14 cellular contexts compared by ENCODE assay signal in genomic region chr5:74233571-74233970, GRCh38.
A peak's percentile ranks its signal among the peaks of the same experiment; 100 is the strongest.
DNase-seq lines count a peak whose midpoint lies in the region; ATAC-seq and TF ChIP-seq lines count a peak whose summit lies in the region.
"Had no signal": no experiment of that assay in that cellular context is flagged by ENCODE, and none has a peak within 500 bp of the region (broad histone marks: within the 10 kb centered on the region; RNA-seq: fewer than 3 reads in every experiment).

No MANE protein-coding gene starts in this region.

- peak overlapping the region; percentile 46 for H3K27ac ChIP-seq in RWPE2 (ENCODE audit: poor library complexity, severe bottlenecking)
- H3K27ac ChIP-seq in smooth muscle cell (ENCODE audit: low read depth), result peak overlapping the region; percentile 85
- H3K27ac ChIP-seq: ovary, suprapubic skin had no signal

- no peak overlapping the region for H3K4me3 ChIP-seq in RWPE2 (ENCODE audit: severe bottlenecking)
- H3K4me3 ChIP-seq in fibroblast of pulmonary artery (replicated peaks; ENCODE audit: low read depth, low read length), result no peak overlapping the region
- H3K4me3 ChIP-seq in smooth muscle cell, result no peak overlapping the region
- H3K4me3 ChIP-seq: ovary, suprapubic skin had no signal

- no peaks in the 10 kb centered on the region for H4K20me1 ChIP-seq in smooth muscle cell (ENCODE audit: low read depth)

- H3K9ac ChIP-seq in smooth muscle cell (ENCODE audit: low read depth), result peak overlapping the region; percentile 58

- ATAC-seq in RWPE2 (ENCODE audit: low read depth), result peak; percentile 53
- ATAC-seq in GM19324 (IDR thresholded peaks at IDR 0.05; ENCODE audit: low FRiP score, unreplicated experiment), result no peak

- H3K9me3 ChIP-seq in RWPE2 (ENCODE audit: severe bottlenecking), result no peaks in the 10 kb centered on the region
- H3K9me3 ChIP-seq in smooth muscle cell (replicated peaks; ENCODE audit: low read depth), result no peaks in the 10 kb centered on the region
- H3K9me3 ChIP-seq: ovary, suprapubic skin had no signal

- DNase-seq in H4 (ENCODE audit: low spot score), result peak; percentile 18
- no peak for DNase-seq in RWPE2 (ENCODE audit: low spot score)
- peak; percentile 31 for DNase-seq in fibroblast of pulmonary artery (ENCODE audit: low read depth)
- no peak for DNase-seq in smooth muscle cell (lab: John Stamatoyannopoulos, UW; ENCODE audit: unreplicated experiment)
- DNase-seq in activated CD4-positive, alpha-beta T cell treated with anti-CD3 and anti-CD28 coated beads for 4 hours, result no peak
- DNase-seq in NCI-H1048 (lab: John Stamatoyannopoulos, UW), result no peak
- DNase-seq: activated gamma-delta T cell treated with Interleukin-2 at 50 U/mL for 16 hours, erythroblast, KBM-7, NCI-H1930, NCI-H774, ovary had no signal

- H3K36me3 ChIP-seq in RWPE2 (ENCODE audit: low read depth) (no peaks in the 10 kb centered on the region), smooth muscle cell (ENCODE audit: low read depth) (no peaks in the 10 kb centered on the region)
- H3K36me3 ChIP-seq: ovary, suprapubic skin had no signal

- H2AFZ ChIP-seq in smooth muscle cell (ENCODE audit: low read depth), result no peak overlapping the region

- TF ChIP-seq CTCF in RWPE2 (IDR thresholded peaks at IDR 0.05; ENCODE audit: poor library complexity, severe bottlenecking) (no peak), fibroblast of pulmonary artery (IDR thresholded peaks at IDR 0.05; ENCODE audit: low read length, missing control alignments) (no peak), smooth muscle cell (IDR thresholded peaks at IDR 0.05; ENCODE audit: borderline replicate concordance, insufficient read depth, poor library complexity, severe bottlenecking) (no peak)

- H3K27me3 ChIP-seq in RWPE2 (ENCODE audit: insufficient read depth, poor library complexity, severe bottlenecking) (no peaks in the 10 kb centered on the region), smooth muscle cell (ENCODE audit: low read depth) (no peaks in the 10 kb centered on the region)
- H3K27me3 ChIP-seq: ovary, suprapubic skin had no signal

- 3% methylated on average over 1 of the region's 1 CpG for WGBS in smooth muscle cell (ENCODE audit: low lambda C conversion rate)

- H3K79me2 ChIP-seq in smooth muscle cell (ENCODE audit: low read depth), result no peaks in the 10 kb centered on the region

- H3K4me1 ChIP-seq in RWPE2 (ENCODE audit: insufficient read depth, poor library complexity, severe bottlenecking) (peaks cover 44% of the 10 kb centered on the region), smooth muscle cell (ENCODE audit: low read depth) (peaks cover 22% of the 10 kb centered on the region)
- H3K4me1 ChIP-seq: suprapubic skin had no signal

- H3F3A ChIP-seq in smooth muscle cell (ENCODE audit: low read depth), result peaks cover 6% of the 10 kb centered on the region

- peak overlapping the region; percentile 46 for H3K4me2 ChIP-seq in smooth muscle cell

Comparison
In these comparisons a context has a peak if more than half of its experiments do, and no peak if none do; other contexts are left out.
1. DNase-seq: peak in H4 (single experiment) and fibroblast of pulmonary artery (single experiment); none in RWPE2 (single experiment), smooth muscle cell (single experiment), activated CD4-positive, alpha-beta T cell treated with anti-CD3 and anti-CD28 coated beads for 4 hours (0 of 2) and NCI-H1048 (single experiment).